Comparison of ENCODE assay signal across 19 cellular contexts in the genomic region with DNA sequence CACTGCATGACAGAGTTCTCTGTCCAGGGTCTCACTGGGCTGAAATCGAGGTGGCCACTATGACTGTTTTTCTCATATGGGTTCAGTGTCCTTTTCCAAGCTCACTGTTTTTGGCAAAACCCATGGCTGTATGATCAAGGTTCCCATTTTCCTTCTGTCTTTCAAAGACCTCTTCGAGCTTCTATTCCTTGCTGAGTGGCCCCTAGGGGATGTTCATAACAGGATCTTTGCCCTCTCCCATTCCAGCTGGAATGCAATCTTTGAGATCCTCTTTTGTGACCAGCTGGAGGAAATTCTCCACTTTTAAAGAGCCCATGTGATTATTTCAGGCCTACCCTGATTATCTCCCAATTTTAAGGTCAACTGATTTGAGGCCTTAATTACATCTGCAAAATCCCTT.
"Had no signal": no experiment of that assay in that cellular context is flagged by ENCODE, and none has a peak within 500 bp of the region (broad histone marks: within the 10 kb centered on the region; RNA-seq: fewer than 3 reads in every experiment).

No MANE protein-coding gene starts in this region.

- H3K4me3 ChIP-seq: dorsolateral prefrontal cortex, mucosa of descending colon, pancreas, skin epidermis, spleen, testis, tibial artery had no signal

- H3K27me3 ChIP-seq: neutrophil, pancreas, spleen, testis, tibial artery had no signal

- DNase-seq: dorsolateral prefrontal cortex; effector CD4-positive, alpha-beta T cell; head of caudate nucleus; hippocampal formation; left colon; mesenchymal stem cell; mucosa of descending colon; naive B cell; pancreas; spleen; stimulated activated CD4-positive, alpha-beta T cell treated with anti-CD3 and anti-CD28 coated beads, Interleukin-4, amount 100 ng/mL, for 4 hours; stimulated activated naive CD8-positive, alpha-beta T cell treated with anti-CD3 and anti-CD28 coated beads, Interleukin-15, Interleukin-2, amounts not matched to agents 100 U/mL and 50 U/mL, for 24 hours; substantia nigra; testis; tibial artery had no signal

- H3K27ac ChIP-seq: dorsolateral prefrontal cortex, neutrophil, pancreas, skin epidermis, spleen, testis, tibial artery had no signal

- H3K36me3 ChIP-seq: neutrophil, pancreas, spleen, tibial artery had no signal

- ATAC-seq: left colon; mucosa of descending colon; natural killer cell treated with Interleukin-12 subunit alpha and Interleukin-12 subunit beta and Interleukin-15 and Interleukin-18, amount 100 ng/mL, for 72 hours; pancreas; stimulated activated memory B cell treated with anti-CD40 and anti-IgM and Interleukin-4, amounts not matched to agents 10 μg/mL and 1 μg/mL and 100 μg/mL, for 72 hours; stimulated activated naive CD8-positive, alpha-beta T cell treated with anti-CD3 and anti-CD28 coated beads, Interleukin-15, Interleukin-2, amounts not matched to agents 100 U/mL and 50 U/mL, for 24 hours had no signal

- H3K4me1 ChIP-seq: pancreas, spleen, testis, tibial artery had no signal

- H3K9me3 ChIP-seq: mucosa of descending colon, neutrophil, pancreas, testis, tibial artery had no signal
